ENCODE assay signal across 1 cellular context in genomic region chr2:104434966-104435365, GRCh38.
TF ChIP-seq lines count a peak whose summit lies in the region.

No MANE protein-coding gene starts in this region.

TF ChIP-seq in HepG2, 621 proteins besides CTCF, POLR2A, EP300 and RAD21 (continued from another document):
- no peak for TF ChIP-seq ZUFSP (CRISPR knock-in tag; IDR thresholded peaks at IDR 0.05; ENCODE audit: borderline replicate concordance)
- TF ChIP-seq HNF4G (IDR thresholded peaks at IDR 0.05; ENCODE audit: borderline replicate concordance, low read depth, low read length), result no peak
- no peak for TF ChIP-seq HNF4G (CRISPR knock-in tag; IDR thresholded peaks at IDR 0.05; ENCODE audit: borderline replicate concordance, low read depth)
- TF ChIP-seq ZNF639 (CRISPR knock-in tag; conservative IDR thresholded peaks at IDR 0.05), result no peak
- no peak for TF ChIP-seq SNAPC2 (CRISPR knock-in tag; IDR thresholded peaks at IDR 0.05)
- no peak for TF ChIP-seq ZNF577 (CRISPR knock-in tag; IDR thresholded peaks at IDR 0.05; ENCODE audit: borderline replicate concordance, low read depth)
- TF ChIP-seq ZNF383 (CRISPR knock-in tag; IDR thresholded peaks at IDR 0.05; ENCODE audit: borderline replicate concordance), result no peak
